ENCODE assay signal across 8 cellular contexts in genomic region chr15:65517866-65518207, GRCh38. TPM values are rescaled to one million over a fixed set of nuclear protein-coding genes. Genes with fewer than 3 reads are reported as not detected.
DNase-seq lines count a peak whose midpoint lies in the region; ATAC-seq, FAIRE-seq and TF ChIP-seq lines count a peak whose summit lies in the region.

No MANE protein-coding gene starts in this region.

- H3K36me3 Mint-ChIP-seq in activated T-helper 17 cell treated with anti-CD3 and anti-CD28 coated beads, Interleukin-2, amount 50 U/mL, for 72 hours (ENCODE audit: low read depth), result peaks cover 39% of the 10 kb centered on the region

- H3K36me3 ChIP-seq in HepG2 (replicated peaks in 1 of 2; ENCODE audit: control insufficient read depth in 1 of 2, insufficient read depth in 2 of 2, low read length in 2 of 2) (0 out of 5 replicates have a peak, but pooled peaks cover 0 to 6% of the 10 kb centered on the region in 2 experiments), right lobe of liver (no peaks in the 10 kb centered on the region), lower lobe of right lung (peaks cover 5% of the 10 kb centered on the region), uterus (no peaks in the 10 kb centered on the region), small intestine (ENCODE audit: control insufficient read depth in 2 of 2, insufficient read depth in 2 of 2, low read length in 2 of 2) (no peaks in the 10 kb centered on the region)

- intact Hi-C loops in HepG2 (cut with micrococcal nuclease; ENCODE audit: unreplicated experiment) (loop anchor here (2.0 kb wide), 1 partner anchor 15 kb away; no protein-coding TSS in a partner anchor), right lobe of liver (cut with DNase I) (no loop called here), lower lobe of right lung (cut with DNase I) (no loop called here), uterus (cut with DNase I; ENCODE audit: low total_unique reads) (no loop called here)

- DNase-seq in HepG2 (ENCODE audit: low spot score) (no peak), right lobe of liver (no peak), lower lobe of right lung (no peak), uterus (no peak), small intestine (no peak)
- no peak for DNase-seq in central memory CD4-positive, alpha-beta T cell

- peak overlapping the region; percentile 93 for H3K4me3 Mint-ChIP-seq in activated T-helper 17 cell treated with anti-CD3 and anti-CD28 coated beads, Interleukin-2, amount 50 U/mL, for 72 hours

- TF ChIP-seq POLR2A in HepG2 (IDR thresholded peaks at IDR 0.05; ENCODE audit: insufficient read depth in 1 of 2, low read depth in 2 of 2, low read length in 2 of 2) (no peak), right lobe of liver (IDR thresholded peaks at IDR 0.05) (no peak), uterus (IDR thresholded peaks at IDR 0.05) (no peak)

- no peak for TF ChIP-seq RAD21 in HepG2 (CRISPR knock-in tag; IDR thresholded peaks at IDR 0.05)

- H3K4me1 ChIP-seq in HepG2 (ENCODE audit: insufficient read depth, low read length) (peaks cover 45% of the 10 kb centered on the region), right lobe of liver (peaks cover 0 to 14% (median 6%) of the 10 kb centered on the region in 4 donors), lower lobe of right lung (peaks cover 40% of the 10 kb centered on the region), uterus (peaks cover 11 to 23% of the 10 kb centered on the region in 2 donors), small intestine (ENCODE audit: control insufficient read depth in 2 of 2, insufficient read depth in 1 of 2, low read depth in 1 of 2, low read length in 1 of 2) (peaks cover 2 to 8% of the 10 kb centered on the region in 2 donors)

- CTCF ChIA-PET in HepG2 (lab: Yijun Ruan, JAX; ENCODE audit: low intra/inter-chr PET ratio, low total read pairs), result interaction anchor here (1.9 kb wide), 1 partner anchor 14 kb away, joined by 11 read pairs; no protein-coding TSS in a partner anchor

- peak overlapping the region; percentile 77 for H3K4me2 ChIP-seq in HepG2 (ENCODE audit: low read depth, low read length)

- no TSS peak for BruUV-seq in HepG2 (replicated peaks; lab: Mats Ljungman, UMichigan)

- in situ Hi-C loops in HepG2 (cut with HindIII; ENCODE audit: extremely low pct_ligation_motif_present, low pct_unique_long_range_greater_than_20kb), result no loop called here

- H3K27me3 ChIP-seq in HepG2 (ENCODE audit: control insufficient read depth in 1 of 2, insufficient read depth in 2 of 2, low read length in 2 of 2) (no peaks in the 10 kb centered on the region; a peak in 2 of 5 replicates), right lobe of liver (no peaks in the 10 kb centered on the region), lower lobe of right lung (ENCODE audit: low read depth) (no peaks in the 10 kb centered on the region), uterus (no peaks in the 10 kb centered on the region), small intestine (ENCODE audit: control insufficient read depth in 2 of 2, insufficient read depth in 2 of 2, low read length in 2 of 2) (no peaks in the 10 kb centered on the region)

- no peaks in the 10 kb centered on the region for H3K9me3 ChIP-seq in HepG2 (ENCODE audit: low read length)
- no peaks in the 10 kb centered on the region for H3K9me3 ChIP-seq in right lobe of liver
- H3K9me3 ChIP-seq in lower lobe of right lung, result no peaks in the 10 kb centered on the region
- H3K9me3 ChIP-seq in uterus, result no peaks in the 10 kb centered on the region
- no peaks in the 10 kb centered on the region for H3K9me3 ChIP-seq in small intestine (ENCODE audit: control insufficient read depth, low read depth)

- POLR2A ChIA-PET in HepG2 (lab: Yijun Ruan, JAX), result no interaction called here

- H2AFZ ChIP-seq in HepG2 (ENCODE audit: low read length), result peak overlapping the region; percentile 97

- peaks cover 22% of the 10 kb centered on the region for H3K79me2 ChIP-seq in HepG2 (ENCODE audit: insufficient read depth, low read length)

- no peaks in the 10 kb centered on the region for H3K27me3 Mint-ChIP-seq in activated T-helper 17 cell treated with anti-CD3 and anti-CD28 coated beads, Interleukin-2, amount 50 U/mL, for 72 hours

- WGBS in HepG2 (ENCODE audit: low lambda C conversion rate), result 3% methylated on average over 8 of the region's 8 CpGs
- 27% methylated on average over 8 of the region's 8 CpGs for WGBS in right lobe of liver (ENCODE audit: insufficient coverage, low coverage, low lambda C conversion rate, missing lambda C conversion rate)
- WGBS in small intestine, 3 donors, result 30 to 41% (median 34%) methylated on average over 8 of the region's 8 CpGs

- no peak for TF ChIP-seq CTCF in HepG2 (CRISPR knock-in tag; IDR thresholded peaks at IDR 0.05)
- TF ChIP-seq CTCF in right lobe of liver (IDR thresholded peaks at IDR 0.05), result peak in 1 of 4 donors; percentile 16
- peak; percentile 15 for TF ChIP-seq CTCF in lower lobe of right lung (IDR thresholded peaks at IDR 0.05)
- TF ChIP-seq CTCF in uterus (IDR thresholded peaks at IDR 0.05), result no peak

- H3K27ac Mint-ChIP-seq in activated T-helper 17 cell treated with anti-CD3 and anti-CD28 coated beads, Interleukin-2, amount 50 U/mL, for 72 hours, result peak overlapping the region; percentile 96

- peak overlapping the region; percentile 97 for H3K9ac ChIP-seq in HepG2 (ENCODE audit: insufficient read depth, low read depth, low read length)

- H3K4me3 ChIP-seq in HepG2 (replicated peaks in 1 of 3; ENCODE audit: insufficient read depth in 1 of 3, low read depth in 2 of 3, low read length in 3 of 3) (peak overlapping the region; percentile 87 to 100 (median 97)), right lobe of liver (peak overlapping the region in 1 of 3 donors; percentile 100), lower lobe of right lung (peak overlapping the region; percentile 93), uterus (peak overlapping the region in 1 of 2 donors; percentile 98), small intestine (ENCODE audit: low read depth in 1 of 2, low read length in 2 of 2) (peak overlapping the region in 1 of 2 donors; percentile 91)

- TF ChIP-seq EP300 in HepG2 (IDR thresholded peaks at IDR 0.05; ENCODE audit: low read depth in 2 of 2, low read length in 2 of 2) (no peak), HepG2 (CRISPR knock-in tag; IDR thresholded peaks at IDR 0.05; ENCODE audit: borderline replicate concordance) (no peak)

- FAIRE-seq in HepG2 (lab: Jason Lieb, UNC), result no peak
- no peak for FAIRE-seq in small intestine (lab: Jason Lieb, UNC)

- peak; percentile 13 for ATAC-seq in HepG2
- ATAC-seq in right lobe of liver, result no peak
- ATAC-seq in activated T-helper 17 cell treated with anti-CD3 and anti-CD28 coated beads, Interleukin-2, amount 50 U/mL, for 72 hours (replicated peaks), result peak; percentile 10
- ATAC-seq in lower lobe of right lung, result no peak
- ATAC-seq in HG02678 (IDR thresholded peaks at IDR 0.05; ENCODE audit: unreplicated experiment), result no peak

- peaks cover 6% of the 10 kb centered on the region for H3K4me1 Mint-ChIP-seq in activated T-helper 17 cell treated with anti-CD3 and anti-CD28 coated beads, Interleukin-2, amount 50 U/mL, for 72 hours

- H3K9me3 Mint-ChIP-seq in activated T-helper 17 cell treated with anti-CD3 and anti-CD28 coated beads, Interleukin-2, amount 50 U/mL, for 72 hours, result no peaks in the 10 kb centered on the region

- H4K20me1 ChIP-seq in HepG2 (ENCODE audit: insufficient read depth, low read length), result no peaks in the 10 kb centered on the region

- H3K27ac ChIP-seq in HepG2 (ENCODE audit: extremely low read length, insufficient read depth, low read length) (peak overlapping the region; percentile 99), right lobe of liver (peak overlapping the region in 1 of 3 donors; percentile 97), lower lobe of right lung (peak overlapping the region; percentile 93), uterus (peak overlapping the region; percentile 78 to 82), small intestine (ENCODE audit: low read depth in 1 of 2, low read length in 1 of 2) (peak overlapping the region in 1 of 2 donors; percentile 16)

RNA-seq across cellular contexts. Expression of gene DPP8, which starts 0.3 kb away (rescaled TPM):
- total RNA-seq in HepG2 (2016; rRNA removed; fragmentation: Illumina TruSeq; extraction: Trizol) (26.3 and 34.8 TPM in 2 replicates), right lobe of liver (10 to 100 TPM in 3 of 6 experiments, 1 to 10 TPM in 3; 7.6 to 12.3 (median 10.3) TPM), lower lobe of right lung (32.8 TPM), uterus (10 to 100 TPM; 19.4 to 76.1 (median 36.8) TPM)
- total RNA-seq in HepG2 (2016; cell fraction: cytosol; rRNA removed; fragmentation: Illumina TruSeq; extraction: Trizol; ENCODE audit: low read depth), result 23.0 and 25.9 TPM in 2 replicates
- total RNA-seq in HepG2 (2016; cell fraction: insoluble cytoplasmic fraction; rRNA removed; fragmentation: Illumina TruSeq; extraction: Trizol), result 26.4 and 32.7 TPM in 2 replicates
- total RNA-seq in HepG2 (2016; cell fraction: membrane; rRNA removed; fragmentation: Illumina TruSeq; extraction: Trizol), result 20.1 and 21.7 TPM in 2 replicates
- total RNA-seq in HepG2 (2016; cell fraction: nucleus; rRNA removed; fragmentation: Illumina TruSeq; extraction: Trizol), result 23.4 and 30.5 TPM in 2 replicates
- polyA plus RNA-seq in HepG2 (2011; rRNA removed) (13.5 and 18.0 TPM in 2 replicates), small intestine (10 to 100 TPM in 2 of 3 donors, 1 to 10 TPM in 1; 9.2 to 13.4 (median 11.1) TPM)
- 9.2 and 11.8 TPM in 2 replicates for polyA plus RNA-seq in HepG2 (2011; cell fraction: cytosol; rRNA removed)
- polyA plus RNA-seq in HepG2 (2011; cell fraction: nucleus; rRNA removed), result 9.5 and 12.0 TPM in 2 replicates
- 15.2 and 16.0 TPM in 2 replicates for polyA plus RNA-seq in HepG2 (2012)
- polyA plus RNA-seq in HepG2 (2016; cell fraction: cytosol; fragmentation: Illumina TruSeq; extraction: Trizol; ENCODE audit: low read depth), result 7.7 and 8.5 TPM in 2 replicates
- polyA plus RNA-seq in HepG2 (2016; cell fraction: insoluble cytoplasmic fraction; fragmentation: Illumina TruSeq; extraction: Trizol; ENCODE audit: low read depth), result 18.8 and 20.8 TPM in 2 replicates
- 6.8 and 8.8 TPM in 2 replicates for polyA plus RNA-seq in HepG2 (2016; cell fraction: membrane; fragmentation: Illumina TruSeq; extraction: Trizol; ENCODE audit: low read depth)
- 17.3 and 23.0 TPM in 2 replicates for polyA plus RNA-seq in HepG2 (2016; cell fraction: nucleus; fragmentation: Illumina TruSeq; extraction: Trizol; ENCODE audit: insufficient read depth, low read depth)
- polyA minus RNA-seq in HepG2 (2011; rRNA and poly(A)+ RNA removed; ENCODE audit: low replicate concordance), result 18.4 and 28.2 TPM in 2 replicates
- 22.0 and 23.1 TPM in 2 replicates for polyA minus RNA-seq in HepG2 (2011; cell fraction: cytosol; rRNA and poly(A)+ RNA removed)
- 62.6 and 67.9 TPM in 2 replicates for polyA minus RNA-seq in HepG2 (2011; cell fraction: nucleus; rRNA and poly(A)+ RNA removed)
- 10 to 100 TPM; 30.7 to 31.4 TPM for total RNA-seq in activated T-helper 17 cell treated with anti-CD3 and anti-CD28 coated beads, Interleukin-2, amount 50 U/mL, for 72 hours

RNA-seq across cellular contexts. Expression of gene HACD3, which starts 12.4 kb away (rescaled TPM):
- total RNA-seq in HepG2 (2016; rRNA removed; fragmentation: Illumina TruSeq; extraction: Trizol), result 108 and 161 TPM in 2 replicates
- 13.4 and 13.9 TPM in 2 replicates for total RNA-seq in HepG2 (2016; cell fraction: cytosol; rRNA removed; fragmentation: Illumina TruSeq; extraction: Trizol; ENCODE audit: low read depth)
- total RNA-seq in HepG2 (2016; cell fraction: insoluble cytoplasmic fraction; rRNA removed; fragmentation: Illumina TruSeq; extraction: Trizol), result 111 and 164 TPM in 2 replicates
- 45.2 and 51.9 TPM in 2 replicates for total RNA-seq in HepG2 (2016; cell fraction: membrane; rRNA removed; fragmentation: Illumina TruSeq; extraction: Trizol)
- 114 and 134 TPM in 2 replicates for total RNA-seq in HepG2 (2016; cell fraction: nucleus; rRNA removed; fragmentation: Illumina TruSeq; extraction: Trizol)
- polyA plus RNA-seq in HepG2 (2011; rRNA removed), result 71.5 and 73.6 TPM in 2 replicates
- polyA plus RNA-seq in HepG2 (2011; cell fraction: cytosol; rRNA removed), result 49.0 and 79.5 TPM in 2 replicates
- polyA plus RNA-seq in HepG2 (2011; cell fraction: nucleus; rRNA removed), result 13.2 and 18.7 TPM in 2 replicates
- 93.0 and 111 TPM in 2 replicates for polyA plus RNA-seq in HepG2 (2012)
- polyA plus RNA-seq in HepG2 (2016; cell fraction: cytosol; fragmentation: Illumina TruSeq; extraction: Trizol; ENCODE audit: low read depth), result 10.0 and 10.2 TPM in 2 replicates
- 78.4 and 81.1 TPM in 2 replicates for polyA plus RNA-seq in HepG2 (2016; cell fraction: insoluble cytoplasmic fraction; fragmentation: Illumina TruSeq; extraction: Trizol; ENCODE audit: low read depth)
- polyA plus RNA-seq in HepG2 (2016; cell fraction: membrane; fragmentation: Illumina TruSeq; extraction: Trizol; ENCODE audit: low read depth), result 21.7 and 24.2 TPM in 2 replicates
- polyA plus RNA-seq in HepG2 (2016; cell fraction: nucleus; fragmentation: Illumina TruSeq; extraction: Trizol; ENCODE audit: insufficient read depth, low read depth), result 124 TPM in 2 replicates
- polyA minus RNA-seq in HepG2 (2011; rRNA and poly(A)+ RNA removed; ENCODE audit: low replicate concordance), result 84.1 and 114 TPM in 2 replicates
- polyA minus RNA-seq in HepG2 (2011; cell fraction: cytosol; rRNA and poly(A)+ RNA removed), result 61.3 and 74.8 TPM in 2 replicates
- 39.7 and 52.5 TPM in 2 replicates for polyA minus RNA-seq in HepG2 (2011; cell fraction: nucleus; rRNA and poly(A)+ RNA removed)
- total RNA-seq in right lobe of liver, result 10 to 100 TPM; 48.7 to 73.9 (median 61.7) TPM
- total RNA-seq in activated T-helper 17 cell treated with anti-CD3 and anti-CD28 coated beads, Interleukin-2, amount 50 U/mL, for 72 hours, result 10 to 100 TPM; 24.9 to 44.7 TPM
- total RNA-seq in lower lobe of right lung, result 47.9 TPM
- 100 to 1,000 TPM in 1 of 4 donors, 10 to 100 TPM in 3; 20.2 to 144 (median 34.6) TPM for total RNA-seq in uterus
- polyA plus RNA-seq in small intestine, result 10 to 100 TPM in 1 of 3 donors, 1 to 10 TPM in 2; 5.1 to 44.7 (median 7.3) TPM

Comparison
In these comparisons a context has a peak if more than half of its experiments do, and no peak if none do; other contexts are left out.
1. ATAC-seq: peak in HepG2 (single experiment) and activated T-helper 17 cell treated with anti-CD3 and anti-CD28 coated beads, Interleukin-2, amount 50 U/mL, for 72 hours (single experiment); none in right lobe of liver (0 of 4), lower lobe of right lung (0 of 2) and HG02678 (single experiment).